ENCODE assay signal across 13 cellular contexts in genomic region chr2:105712166-105712915, GRCh38. TPM values are rescaled to one million over a fixed set of nuclear protein-coding genes. Genes with fewer than 3 reads are reported as not detected.
DNase-seq lines count a peak whose midpoint lies in the region; ATAC-seq and TF ChIP-seq lines count a peak whose summit lies in the region.
"Had no signal": no experiment of that assay in that cellular context is flagged by ENCODE, and none has a peak within 500 bp of the region (broad histone marks: within the 10 kb centered on the region; RNA-seq: fewer than 3 reads in every experiment).

No MANE protein-coding gene starts in this region.

- TF ChIP-seq CTCF in MM.1S (IDR thresholded peaks at IDR 0.05; ENCODE audit: low read length) (no peak), WERI-Rb-1 (IDR thresholded peaks at IDR 0.05; ENCODE audit: low read depth, low read length) (no peak), A673 (conservative IDR thresholded peaks at IDR 0.05; ENCODE audit: low read depth, low read length) (no peak)

- no peak overlapping the region for H3K4me3 Mint-ChIP-seq in activated naive CD8-positive, alpha-beta T cell treated with anti-CD3 and anti-CD28 coated beads, Interleukin-2, amount 50 U/mL, for 24 hours
- H3K4me3 Mint-ChIP-seq: activated naive CD8-positive, alpha-beta T cell treated with anti-CD3 and anti-CD28 coated beads for 36 hours had no signal

- no peaks in the 10 kb centered on the region for H3K9me3 ChIP-seq in MM.1S (replicated peaks; ENCODE audit: insufficient read depth, low read length)
- no peaks in the 10 kb centered on the region for H3K9me3 ChIP-seq in WERI-Rb-1 (ENCODE audit: severe bottlenecking)
- H3K9me3 ChIP-seq in A673 (ENCODE audit: low read depth, low read length, poor library complexity, severe bottlenecking), result no peaks in the 10 kb centered on the region
- H3K9me3 ChIP-seq: ovary, tibial nerve had no signal

- H2BK5ac ChIP-seq in mesendoderm (ENCODE audit: low read length), result no peak overlapping the region

- H3K4me3 ChIP-seq in MM.1S (ENCODE audit: low read length) (peak overlapping the region; percentile 36; the same call in 1 of the 2 replicates), WERI-Rb-1 (ENCODE audit: low read depth, low read length) (no peak overlapping the region), mesendoderm (ENCODE audit: low read length) (no peak overlapping the region), A673 (ENCODE audit: low read depth, low read length, poor library complexity, severe bottlenecking) (no peak overlapping the region)
- H3K4me3 ChIP-seq: ovary, tibial nerve had no signal

- no TSS peak for BruUV-seq in A673 (replicated peaks; lab: Mats Ljungman, UMichigan)

- no peak overlapping the region for H4K8ac ChIP-seq in mesendoderm (ENCODE audit: low read depth, low read length)

- no peak overlapping the region for H3K18ac ChIP-seq in mesendoderm (ENCODE audit: low read length)

- H3K79me2 ChIP-seq in MM.1S (ENCODE audit: low read length) (no peaks in the 10 kb centered on the region), mesendoderm (ENCODE audit: control insufficient read depth, insufficient read depth, low read length) (no peaks in the 10 kb centered on the region)

- H3K27ac Mint-ChIP-seq in activated naive CD8-positive, alpha-beta T cell treated with anti-CD3 and anti-CD28 coated beads, Interleukin-2, amount 50 U/mL, for 24 hours, result no peak overlapping the region
- H3K27ac Mint-ChIP-seq: activated naive CD8-positive, alpha-beta T cell treated with anti-CD3 and anti-CD28 coated beads for 36 hours had no signal

- H3F3A ChIP-seq in MM.1S (ENCODE audit: insufficient read depth, low read length), result peaks cover 36% of the 10 kb centered on the region

- no peak for ATAC-seq in activated naive CD8-positive, alpha-beta T cell treated with anti-CD3 and anti-CD28 coated beads, Interleukin-2, amount 50 U/mL, for 24 hours

- H3K4me2 ChIP-seq in MM.1S (ENCODE audit: low read depth, low read length) (peak overlapping the region; percentile 77), mesendoderm (ENCODE audit: low read length) (no peak overlapping the region)

- no peak overlapping the region for H3K23ac ChIP-seq in mesendoderm (ENCODE audit: low read length)

- H2AFZ ChIP-seq in MM.1S (ENCODE audit: low read length), result peak overlapping the region; percentile 37; the same call in 1 of the 2 replicates

- H3K36me3 ChIP-seq in MM.1S (replicated peaks; ENCODE audit: insufficient read depth, low read length) (no peaks in the 10 kb centered on the region), WERI-Rb-1 (no peaks in the 10 kb centered on the region), mesendoderm (ENCODE audit: control insufficient read depth, insufficient read depth, low read length) (no peaks in the 10 kb centered on the region), A673 (ENCODE audit: insufficient read depth, low read length, poor library complexity, severe bottlenecking) (no peaks in the 10 kb centered on the region)
- H3K36me3 ChIP-seq: ovary, tibial nerve had no signal

- no peaks in the 10 kb centered on the region for H3K36me3 Mint-ChIP-seq in activated naive CD8-positive, alpha-beta T cell treated with anti-CD3 and anti-CD28 coated beads, Interleukin-2, amount 50 U/mL, for 24 hours (ENCODE audit: low read depth)
- H3K36me3 Mint-ChIP-seq: activated naive CD8-positive, alpha-beta T cell treated with anti-CD3 and anti-CD28 coated beads for 36 hours had no signal

- no peaks in the 10 kb centered on the region for H3K79me1 ChIP-seq in mesendoderm (ENCODE audit: low read length)

- no peak overlapping the region for H2BK120ac ChIP-seq in mesendoderm (ENCODE audit: low read depth, low read length)

- peak overlapping the region; percentile 95 for H3K27ac ChIP-seq in MM.1S (ENCODE audit: low read length)
- no peak overlapping the region for H3K27ac ChIP-seq in WERI-Rb-1
- H3K27ac ChIP-seq in mesendoderm (ENCODE audit: low read depth, low read length), result no peak overlapping the region
- no peak overlapping the region for H3K27ac ChIP-seq in A673 (ENCODE audit: low read depth, low read length, poor library complexity, severe bottlenecking)
- H3K27ac ChIP-seq: 22Rv1, ovary, tibial nerve had no signal

- H3K27me3 ChIP-seq in MM.1S (replicated peaks; ENCODE audit: insufficient read depth, low read length) (no peaks in the 10 kb centered on the region), WERI-Rb-1 (ENCODE audit: insufficient read depth, low read depth, severe bottlenecking) (no peaks in the 10 kb centered on the region), mesendoderm (ENCODE audit: insufficient read depth, low read length, poor library complexity) (no peaks in the 10 kb centered on the region), A673 (replicated peaks; ENCODE audit: insufficient read depth, low read depth, low read length, poor library complexity) (peaks cover 6% of the 10 kb centered on the region)
- H3K27me3 ChIP-seq: ovary, tibial nerve had no signal

- CTCF ChIA-PET in A673 (lab: Charles Lee), result no interaction called here

- peaks cover 2% of the 10 kb centered on the region for H3K27me3 Mint-ChIP-seq in activated naive CD8-positive, alpha-beta T cell treated with anti-CD3 and anti-CD28 coated beads, Interleukin-2, amount 50 U/mL, for 24 hours
- H3K27me3 Mint-ChIP-seq: activated naive CD8-positive, alpha-beta T cell treated with anti-CD3 and anti-CD28 coated beads for 36 hours had no signal

- DNase-seq in DMS 273 (lab: John Stamatoyannopoulos, UW; ENCODE audit: unreplicated experiment) (peak; percentile 37), DMS 273 treated with DMSO at 0.1 percent for 48 hours (lab: John Stamatoyannopoulos, UW) (no peak), MM.1S (no peak), WERI-Rb-1 (peak; percentile 9), mesendoderm (peak; percentile 75), A673 (ENCODE audit: low spot score) (no peak)
- DNase-seq in stimulated activated CD4-positive, alpha-beta T cell treated with anti-CD3 and anti-CD28 coated beads, Interleukin-1b, Interleukin-23, amount 100 ng/mL, for 48 hours, result no peak
- no peak for DNase-seq in activated naive CD8-positive, alpha-beta T cell treated with anti-CD3 and anti-CD28 coated beads, Interleukin-2, amount 50 U/mL, for 24 hours
- DNase-seq: activated naive CD8-positive, alpha-beta T cell treated with anti-CD3 and anti-CD28 coated beads for 36 hours; NCI-H446; ovary had no signal

- H4K20me1 ChIP-seq in MM.1S (ENCODE audit: insufficient read depth, low read length), result no peaks in the 10 kb centered on the region

- H3K4ac ChIP-seq in mesendoderm (ENCODE audit: low read depth, low read length), result no peak overlapping the region

- H3K56ac ChIP-seq in mesendoderm (ENCODE audit: low read length), result no peak overlapping the region

- H3K4me1 ChIP-seq in MM.1S (ENCODE audit: low read length) (peaks cover 52% of the 10 kb centered on the region), mesendoderm (ENCODE audit: control insufficient read depth, low read depth, low read length) (peaks cover 5% of the 10 kb centered on the region), A673 (ENCODE audit: insufficient read depth, low read length, poor library complexity, severe bottlenecking) (no peaks in the 10 kb centered on the region)
- H3K4me1 ChIP-seq: tibial nerve had no signal

- peaks cover 5% of the 10 kb centered on the region for H3K9me3 Mint-ChIP-seq in activated naive CD8-positive, alpha-beta T cell treated with anti-CD3 and anti-CD28 coated beads, Interleukin-2, amount 50 U/mL, for 24 hours
- H3K9me3 Mint-ChIP-seq: activated naive CD8-positive, alpha-beta T cell treated with anti-CD3 and anti-CD28 coated beads for 36 hours had no signal

- H3K4me1 Mint-ChIP-seq in activated naive CD8-positive, alpha-beta T cell treated with anti-CD3 and anti-CD28 coated beads, Interleukin-2, amount 50 U/mL, for 24 hours, result no peaks in the 10 kb centered on the region

- no CpG with 5 or more reads among the region's 5 CpGs for WGBS in mesendoderm (ENCODE audit: extremely low coverage, insufficient coverage, low lambda C conversion rate)

- H3K9ac ChIP-seq in MM.1S (ENCODE audit: low read length), result peak overlapping the region; percentile 67
- H3K9ac ChIP-seq in mesendoderm (ENCODE audit: low read length), result no peak overlapping the region

- intact Hi-C loops in A673 (cut with micrococcal nuclease; ENCODE audit: unreplicated experiment), result no loop called here

- no peaks in the 10 kb centered on the region for H3K9me2 ChIP-seq in MM.1S (replicated peaks; ENCODE audit: insufficient read depth, low read length)

- POLR2A ChIA-PET in A673 (lab: Charles Lee; ENCODE audit: low non-redundant PET), result no interaction called here

- H2BK15ac ChIP-seq in mesendoderm (replicated peaks; ENCODE audit: low read depth), result no peak overlapping the region

- H2AK5ac ChIP-seq in mesendoderm (ENCODE audit: low read length), result no peak overlapping the region

- no peak overlapping the region for H4K5ac ChIP-seq in mesendoderm (ENCODE audit: low read length)

RNA-seq across cellular contexts. Expression of gene NCK2, which starts 32.4 kb away (rescaled TPM):
- 76.8 TPM for polyA plus RNA-seq in mesendoderm (2013, experiment 1 of 2)
- polyA plus RNA-seq in mesendoderm (2013, experiment 2 of 2), result 75.2 TPM
- total RNA-seq in A673 (2021), result 21.6 and 24.4 TPM in 2 replicates

Comparison
In these comparisons a context has a peak if more than half of its experiments do, and no peak if none do; other contexts are left out.
1. DNase-seq: peak in DMS 273 (single experiment), WERI-Rb-1 (single experiment) and mesendoderm (single experiment); none in DMS 273 treated with DMSO at 0.1 percent for 48 hours (single experiment), MM.1S (single experiment), stimulated activated CD4-positive, alpha-beta T cell treated with anti-CD3 and anti-CD28 coated beads, Interleukin-1b, Interleukin-23, amount 100 ng/mL, for 48 hours (single experiment), A673 (single experiment) and activated naive CD8-positive, alpha-beta T cell treated with anti-CD3 and anti-CD28 coated beads, Interleukin-2, amount 50 U/mL, for 24 hours (single experiment).